Comparison of ENCODE assay signal across 8 cellular contexts in genomic region chr3:4584537-4585249, GRCh38.
DNase-seq lines count a peak whose midpoint lies in the region; ATAC-seq and FAIRE-seq lines count a peak whose summit lies in the region.

No MANE protein-coding gene starts in this region.

- H3K4me3 Mint-ChIP-seq in activated T-cell treated with anti-CD3 and anti-CD28 coated beads, Interleukin-2, amount 50 U/mL, for 4 hours, result peak overlapping the region; percentile 81
- peak overlapping the region; percentile 77 for H3K4me3 Mint-ChIP-seq in stimulated activated memory B cell treated with anti-CD40 and anti-IgM and Interleukin-4, amounts not matched to agents 10 μg/mL and 1 μg/mL and 100 μg/mL, for 72 hours

- H3K9me3 Mint-ChIP-seq in activated T-cell treated with anti-CD3 and anti-CD28 coated beads, Interleukin-2, amount 50 U/mL, for 4 hours, result no peaks in the 10 kb centered on the region
- no peaks in the 10 kb centered on the region for H3K9me3 Mint-ChIP-seq in stimulated activated memory B cell treated with anti-CD40 and anti-IgM and Interleukin-4, amounts not matched to agents 10 μg/mL and 1 μg/mL and 100 μg/mL, for 72 hours

- peaks cover 26% of the 10 kb centered on the region for H3K4me1 ChIP-seq in right cardiac atrium (ENCODE audit: control insufficient read depth, insufficient read depth, low read length)

- ATAC-seq in HG02981 (IDR thresholded peaks at IDR 0.05; ENCODE audit: unreplicated experiment) (peak; percentile 33), right cardiac atrium (peak; percentile 26 to 51)
- peak; percentile 74 to 78 for ATAC-seq in activated T-cell treated with anti-CD3 and anti-CD28 coated beads, Interleukin-2, amount 50 U/mL, for 4 hours
- peak; percentile 44 for ATAC-seq in stimulated activated memory B cell treated with anti-CD40 and anti-IgM and Interleukin-4, amounts not matched to agents 10 μg/mL and 1 μg/mL and 100 μg/mL, for 72 hours

- FAIRE-seq in GM18507 (lab: Jason Lieb, UNC), result peak; percentile 75

- no peaks in the 10 kb centered on the region for H3K9me3 ChIP-seq in right cardiac atrium (ENCODE audit: control insufficient read depth, low read length)

- no peaks in the 10 kb centered on the region for H3K27me3 ChIP-seq in right cardiac atrium (ENCODE audit: control insufficient read depth, insufficient read depth)

- DNase-seq in GM18507 (ENCODE audit: extremely low spot score, insufficient read length, low read depth), result no peak
- peak; percentile 5 for DNase-seq in activated T-cell treated with anti-CD3 and anti-CD28 coated beads, Interleukin-2, amount 50 U/mL, for 4 hours
- peak; percentile 39 to 65 (median 54) for DNase-seq in right cardiac atrium
- no peak for DNase-seq in ecto neural progenitor cell (ENCODE audit: low spot score)
- DNase-seq in SW480 (ENCODE audit: low spot score), result no peak
- DNase-seq in NCI-H1694 treated with DMSO at 0.1 percent for 48 hours (lab: John Stamatoyannopoulos, UW), result no peak

- H3K36me3 Mint-ChIP-seq in activated T-cell treated with anti-CD3 and anti-CD28 coated beads, Interleukin-2, amount 50 U/mL, for 4 hours (ENCODE audit: insufficient read depth), result no peaks in the 10 kb centered on the region
- peaks cover 7% of the 10 kb centered on the region for H3K36me3 Mint-ChIP-seq in stimulated activated memory B cell treated with anti-CD40 and anti-IgM and Interleukin-4, amounts not matched to agents 10 μg/mL and 1 μg/mL and 100 μg/mL, for 72 hours

- intact Hi-C loops in right cardiac atrium (cut with DNase I), result loop anchor here in 1 of 4 donors (5.0 kb wide), 1 partner anchor 87 kb away; no protein-coding TSS in a partner anchor

- WGBS in right cardiac atrium, result 33% methylated on average over 10 of the region's 10 CpGs

- H3K4me1 Mint-ChIP-seq in activated T-cell treated with anti-CD3 and anti-CD28 coated beads, Interleukin-2, amount 50 U/mL, for 4 hours (ENCODE audit: low read depth), result peaks cover 76% of the 10 kb centered on the region
- peaks cover 85% of the 10 kb centered on the region for H3K4me1 Mint-ChIP-seq in stimulated activated memory B cell treated with anti-CD40 and anti-IgM and Interleukin-4, amounts not matched to agents 10 μg/mL and 1 μg/mL and 100 μg/mL, for 72 hours

- H3K27ac ChIP-seq in right cardiac atrium (ENCODE audit: low read length), result peak overlapping the region; percentile 44

- H3K27ac Mint-ChIP-seq in stimulated activated memory B cell treated with anti-CD40 and anti-IgM and Interleukin-4, amounts not matched to agents 10 μg/mL and 1 μg/mL and 100 μg/mL, for 72 hours, result peak overlapping the region; percentile 88

- no peaks in the 10 kb centered on the region for H3K27me3 Mint-ChIP-seq in activated T-cell treated with anti-CD3 and anti-CD28 coated beads, Interleukin-2, amount 50 U/mL, for 4 hours (ENCODE audit: low read depth)
- no peaks in the 10 kb centered on the region for H3K27me3 Mint-ChIP-seq in stimulated activated memory B cell treated with anti-CD40 and anti-IgM and Interleukin-4, amounts not matched to agents 10 μg/mL and 1 μg/mL and 100 μg/mL, for 72 hours

- peak overlapping the region; percentile 33 for H3K4me3 ChIP-seq in right cardiac atrium (ENCODE audit: low read length)

Comparison
In these comparisons a context has a peak if more than half of its experiments do, and no peak if none do; other contexts are left out.
1. DNase-seq: peak in activated T-cell treated with anti-CD3 and anti-CD28 coated beads, Interleukin-2, amount 50 U/mL, for 4 hours (single experiment) and right cardiac atrium (3 of 3); none in GM18507 (single experiment), ecto neural progenitor cell (single experiment), SW480 (single experiment) and NCI-H1694 treated with DMSO at 0.1 percent for 48 hours (single experiment).
2. Peak in every context shown above with its lines, with median percentiles within 50 percentile points of each other: ATAC-seq.